ENCODE assay signal across 8 cellular contexts in genomic region chr19:57632987-57633831, GRCh38. TPM values are rescaled to one million over a fixed set of nuclear protein-coding genes. Genes with fewer than 3 reads are reported as not detected.
A peak's percentile ranks its signal among the peaks of the same experiment; 100 is the strongest.
DNase-seq lines count a peak whose midpoint lies in the region; ATAC-seq, FAIRE-seq and TF ChIP-seq lines count a peak whose summit lies in the region.

ZNF211 (plus strand) TSS chr19:57633168; CDS start chr19:57633347, 179 bp downstream.

- H3K27ac ChIP-seq in WERI-Rb-1 = peak within 1 kb of the TSS; percentile 72
- peak within 1 kb of the TSS in 1 of 2 donors; percentile 87 for H3K27ac ChIP-seq in small intestine (ENCODE audit: low read depth in 1 of 2, low read length in 1 of 2)

- TF ChIP-seq CTCF in WERI-Rb-1 (IDR thresholded peaks at IDR 0.05; ENCODE audit: low read depth, low read length) (no peak), bronchial epithelial cell (IDR thresholded peaks at IDR 0.05; ENCODE audit: insufficient read depth, low read length, severe bottlenecking) (no peak)

- H3K36me3 ChIP-seq in WERI-Rb-1 (peaks cover 32% of the 10 kb centered on the region), bronchial epithelial cell (ENCODE audit: control insufficient read depth, insufficient read depth, low read length) (peaks cover 1% of the 10 kb centered on the region), small intestine (ENCODE audit: control insufficient read depth in 2 of 2, insufficient read depth in 2 of 2, low read length in 2 of 2) (peaks cover 0 to 2% of the 10 kb centered on the region in 2 donors)

- peaks cover 9% of the 10 kb centered on the region for H3K9me3 ChIP-seq in WERI-Rb-1 (ENCODE audit: severe bottlenecking)
- H3K9me3 ChIP-seq in small intestine (ENCODE audit: control insufficient read depth, low read depth) = no peaks in the 10 kb centered on the region

- 1 to 2% (median 1%) methylated on average over 56 to 59 of the region's 59 CpGs for WGBS in small intestine, 3 donors

- in situ Hi-C loops in ACHN (cut with HindIII; ENCODE audit: low pct_ligation_motif_present, low pct_unique_long_range_greater_than_20kb, low sequenced_read_pairs) = no loop called here

- peaks cover 0 to 5% of the 10 kb centered on the region in 2 donors for H3K4me1 ChIP-seq in small intestine (ENCODE audit: control insufficient read depth in 2 of 2, insufficient read depth in 1 of 2, low read depth in 1 of 2, low read length in 1 of 2)

- DNase-seq in ACHN = peak; percentile 93
- DNase-seq in NCI-H2196 (lab: John Stamatoyannopoulos, UW; ENCODE audit: unreplicated experiment) = peak; percentile 93
- peak; percentile 94 for DNase-seq in WERI-Rb-1
- DNase-seq in bronchial epithelial cell (ENCODE audit: low read depth) = peak; percentile 87
- DNase-seq in iPS-NIHi7 (ENCODE audit: extremely low spot score) = peak; percentile 98
- peak; percentile 96 for DNase-seq in small intestine

- peak; percentile 93 for ATAC-seq in GM18867 (IDR thresholded peaks at IDR 0.05; ENCODE audit: unreplicated experiment)
- peak; percentile 87 for ATAC-seq in HG03097 (IDR thresholded peaks at IDR 0.05; ENCODE audit: low FRiP score, unreplicated experiment)

- FAIRE-seq in bronchial epithelial cell (lab: Jason Lieb, UNC) (no peak), small intestine (lab: Jason Lieb, UNC) (no peak)

- H3K4me3 ChIP-seq in WERI-Rb-1 (ENCODE audit: low read depth, low read length) (peak within 1 kb of the TSS; percentile 64), bronchial epithelial cell (ENCODE audit: low read depth, low read length) (peak within 1 kb of the TSS; percentile 90), small intestine (ENCODE audit: low read depth in 1 of 2, low read length in 2 of 2) (peak within 1 kb of the TSS; percentile 76 to 91)

- H3K27me3 ChIP-seq in WERI-Rb-1 (ENCODE audit: insufficient read depth, low read depth, severe bottlenecking) (no peaks in the 10 kb centered on the region), bronchial epithelial cell (ENCODE audit: control insufficient read depth, insufficient read depth, low read length) (no peaks in the 10 kb centered on the region), small intestine (ENCODE audit: control insufficient read depth in 2 of 2, insufficient read depth in 2 of 2, low read length in 2 of 2) (no peaks in the 10 kb centered on the region)

RNA-seq across cellular contexts. Expression of gene ZNF211, which starts in this region (rescaled TPM):
- total RNA-seq in bronchial epithelial cell = 11.1 and 13.8 TPM in 2 replicates
- polyA plus RNA-seq in small intestine = 10 to 100 TPM in 1 of 3 donors, 1 to 10 TPM in 2; 4.3 to 12.3 (median 7.0) TPM
